ENCODE assay signal across 11 cellular contexts in genomic region chr7:155455776-155456516, GRCh38. TPM values are rescaled to one million over a fixed set of nuclear protein-coding genes. Genes with fewer than 3 reads are reported as not detected.
DNase-seq lines count a peak whose midpoint lies in the region; ATAC-seq and TF ChIP-seq lines count a peak whose summit lies in the region.
"Had no signal": no experiment of that assay in that cellular context is flagged by ENCODE, and none has a peak within 500 bp of the region (broad histone marks: within the 10 kb centered on the region; RNA-seq: fewer than 3 reads in every experiment).

No MANE protein-coding gene starts in this region.

- intact Hi-C loops in posterior vena cava (cut with DNase I) = no loop called here

- peaks cover 0 to 6% (median 0%) of the 10 kb centered on the region in 3 donors for H3K9me3 Mint-ChIP-seq in IgD-negative memory B cell
- H3K9me3 Mint-ChIP-seq in chondrocyte (ENCODE audit: low read depth) = no peaks in the 10 kb centered on the region

- no peak overlapping the region for H3K27ac ChIP-seq in SK-N-SH (ENCODE audit: low read depth in 2 of 2, low read length in 1 of 2)
- H3K27ac ChIP-seq: sigmoid colon, tibial nerve had no signal

- H3K9me2 ChIP-seq in SK-N-SH = no peaks in the 10 kb centered on the region

- no peaks in the 10 kb centered on the region for H3K9me3 ChIP-seq in SK-N-SH
- H3K9me3 ChIP-seq: sigmoid colon, tibial nerve had no signal

- H3K36me3 ChIP-seq in SK-N-SH (replicated peaks in 1 of 2; ENCODE audit: control insufficient read depth in 1 of 2, insufficient read depth in 2 of 2, low read length in 1 of 2) = no peaks in the 10 kb centered on the region
- H3K36me3 ChIP-seq: sigmoid colon, tibial nerve had no signal

- H3K4me1 ChIP-seq in SK-N-SH (ENCODE audit: control insufficient read depth in 1 of 2, insufficient read depth in 2 of 2, low read depth in 1 of 2, low read length in 1 of 2) = peaks cover 8% of the 10 kb centered on the region in 2 experiments; a peak in 3 of 4 replicates

- H3K4me2 ChIP-seq in SK-N-SH = no peak overlapping the region

- 12% methylated on average over 20 of the region's 22 CpGs for WGBS in SK-N-SH (ENCODE audit: low lambda C conversion rate)

- TF ChIP-seq CTCF in SK-N-SH (IDR thresholded peaks at IDR 0.05) (no peak), chondrocyte (IDR thresholded peaks at IDR 0.05) (no peak)

- ATAC-seq in SK-N-SH treated with all-trans-retinoic acid at 6 μM for 48 hours (no peak; the same call in 2 of the 3 replicates), GM21367 (IDR thresholded peaks at IDR 0.05; ENCODE audit: unreplicated experiment) (no peak)

- H3K4me1 Mint-ChIP-seq in IgD-negative memory B cell (peaks cover 2 to 10% (median 2%) of the 10 kb centered on the region in 3 donors), chondrocyte (ENCODE audit: low read depth) (peaks cover 20% of the 10 kb centered on the region)

- H2AFZ ChIP-seq in SK-N-SH (ENCODE audit: low read depth) = no peak overlapping the region

- peaks cover 18% of the 10 kb centered on the region for H4K20me1 ChIP-seq in SK-N-SH (ENCODE audit: insufficient read depth)

- no peak for TF ChIP-seq RAD21 in SK-N-SH (IDR thresholded peaks at IDR 0.05; ENCODE audit: low read length)

- H3K4me3 ChIP-seq in SK-N-SH (ENCODE audit: low read depth in 2 of 2, low read length in 1 of 2) = no peak overlapping the region

- DNase-seq in SK-N-SH (peak; percentile 51), chondrocyte (ENCODE audit: low spot score) (no peak), posterior vena cava (ENCODE audit: low spot score) (peak; percentile 70), NCI-H2196 treated with DMSO at 0.1 percent for 48 hours (lab: John Stamatoyannopoulos, UW; ENCODE audit: unreplicated experiment) (no peak), NCI-H1930 (lab: John Stamatoyannopoulos, UW) (no peak)
- DNase-seq: DMS79, sigmoid colon had no signal

- no peaks in the 10 kb centered on the region for H3F3A ChIP-seq in SK-N-SH (replicated peaks; ENCODE audit: insufficient read depth)

- H3K4me3 Mint-ChIP-seq in IgD-negative memory B cell (peak overlapping the region in 2 of 4 donors; percentile 52 to 81), chondrocyte (ENCODE audit: unreplicated experiment) (peak overlapping the region; percentile 27)

- H3K27ac Mint-ChIP-seq in IgD-negative memory B cell (peak overlapping the region; percentile 39 to 90 (median 86)), chondrocyte (ENCODE audit: unreplicated experiment) (no peak overlapping the region)

- H3K36me3 Mint-ChIP-seq in IgD-negative memory B cell = no peaks in the 10 kb centered on the region
- H3K36me3 Mint-ChIP-seq in chondrocyte (ENCODE audit: low read depth) = no peaks in the 10 kb centered on the region

- no peaks in the 10 kb centered on the region for H3K79me2 ChIP-seq in SK-N-SH (ENCODE audit: insufficient read depth)

- peaks cover 60% of the 10 kb centered on the region for H3K27me3 Mint-ChIP-seq in IgD-negative memory B cell
- H3K27me3 Mint-ChIP-seq in chondrocyte (ENCODE audit: low read depth) = peaks cover 63% of the 10 kb centered on the region

- no peak for TF ChIP-seq EP300 in SK-N-SH (IDR thresholded peaks at IDR 0.05; ENCODE audit: borderline replicate concordance in 1 of 2, low read depth in 1 of 2, low read length in 1 of 2)

- no peak overlapping the region for H3K9ac ChIP-seq in SK-N-SH

- H3K27me3 ChIP-seq in SK-N-SH (ENCODE audit: insufficient read depth) = peaks cover 96% of the 10 kb centered on the region

- POLR2A ChIA-PET in SK-N-SH (lab: Yijun Ruan, JAX) = no interaction called here

- CTCF ChIA-PET in SK-N-SH (lab: Yijun Ruan, JAX) = interaction anchor here (1.1 to 1.5 kb wide), 5 partner anchors 10 to 313 kb away, joined by 3 to 5 read pairs (median 3); no protein-coding TSS in a partner anchor

TF ChIP-seq in SK-N-SH, 30 proteins besides CTCF, POLR2A, EP300 and RAD21:
- TF ChIP-seq GATA2 (CRISPR knock-in tag; IDR thresholded peaks at IDR 0.05) = no peak
- no peak for TF ChIP-seq FOSL2 (IDR thresholded peaks at IDR 0.05; ENCODE audit: borderline replicate concordance, low read depth)
- TF ChIP-seq SMC3 (IDR thresholded peaks at IDR 0.05; ENCODE audit: low read depth, low read length) = no peak

TF ChIP-seq in SK-N-SH treated with all-trans-retinoic acid at 6 μM for 48 hours, 23 proteins besides CTCF, POLR2A, EP300 and RAD21:
- TF ChIP-seq ZC3H10 (CRISPR knock-in tag; IDR thresholded peaks at IDR 0.05) (no peak), CSRNP3 (CRISPR knock-in tag; IDR thresholded peaks at IDR 0.05) (no peak), PPARA (CRISPR knock-in tag; IDR thresholded peaks at IDR 0.05; ENCODE audit: borderline replicate concordance) (no peak), TSHZ2 (CRISPR knock-in tag; IDR thresholded peaks at IDR 0.05) (no peak), CSDC2 (CRISPR knock-in tag; IDR thresholded peaks at IDR 0.05) (no peak), ESRRG (CRISPR knock-in tag; IDR thresholded peaks at IDR 0.05) (no peak), PATZ1 (CRISPR knock-in tag; IDR thresholded peaks at IDR 0.05; ENCODE audit: borderline replicate concordance) (no peak), OSR1 (CRISPR knock-in tag; IDR thresholded peaks at IDR 0.05) (no peak), TCF4 (CRISPR knock-in tag; IDR thresholded peaks at IDR 0.05; ENCODE audit: borderline replicate concordance) (no peak), TOX (CRISPR knock-in tag; IDR thresholded peaks at IDR 0.05; ENCODE audit: borderline replicate concordance) (no peak), ZFP3 (CRISPR knock-in tag; IDR thresholded peaks at IDR 0.05) (no peak), GLIS3 (CRISPR knock-in tag; IDR thresholded peaks at IDR 0.05) (no peak), ZNF70 (CRISPR knock-in tag; IDR thresholded peaks at IDR 0.05) (no peak)

RNA-seq across cellular contexts. Expression of gene EN2, which starts 2.0 kb away (rescaled TPM):
- polyA plus RNA-seq in SK-N-SH (2012; rRNA removed) = 0.02 TPM in 1 of 2 replicates, not detected in the other
- 0.01 TPM in 1 of 2 replicates, not detected in the other for polyA plus RNA-seq in SK-N-SH (2012; cell fraction: cytosol; rRNA removed)
- 0.01 TPM in 1 of 2 replicates, not detected in the other for polyA plus RNA-seq in SK-N-SH (2012; cell fraction: nucleus; rRNA removed)
- not detected for polyA plus RNA-seq in IgD-negative memory B cell
- total RNA-seq in chondrocyte = 0.15 to 0.99 TPM (median 0.15 TPM) in 3 replicates
- total RNA-seq in posterior vena cava = under 1 TPM; 0.14 to 0.19 TPM
- polyA plus RNA-seq: sigmoid colon had no signal

Comparison
In these comparisons a context has a peak if more than half of its experiments do, and no peak if none do; other contexts are left out.
1. DNase-seq: peak in SK-N-SH (single experiment) and posterior vena cava (single experiment); none in chondrocyte (single experiment), NCI-H2196 treated with DMSO at 0.1 percent for 48 hours (single experiment) and NCI-H1930 (0 of 2).